ENCODE assay signal across 8 cellular contexts in genomic region chr10:103153302-103153759, GRCh38. TPM values are rescaled to one million over a fixed set of nuclear protein-coding genes. Genes with fewer than 3 reads are reported as not detected.
A peak's percentile ranks its signal among the peaks of the same experiment; 100 is the strongest.
DNase-seq lines count a peak whose midpoint lies in the region; ATAC-seq, FAIRE-seq and TF ChIP-seq lines count a peak whose summit lies in the region.

No MANE protein-coding gene starts in this region.

- H3K4me3 ChIP-seq in colonic mucosa, result no peak overlapping the region
- peak overlapping the region; percentile 57 to 73 (median 59) for H3K4me3 ChIP-seq in HepG2 (replicated peaks in 1 of 3; ENCODE audit: insufficient read depth in 1 of 3, low read depth in 2 of 3, low read length in 3 of 3)

- no TSS peak for BruUV-seq in HepG2 (replicated peaks; lab: Mats Ljungman, UMichigan)

- TF ChIP-seq EP300 in HepG2 (IDR thresholded peaks at IDR 0.05; ENCODE audit: low read depth in 2 of 2, low read length in 2 of 2), result peak in 1 of 2 experiments; percentile 59; a peak in 1 of 4 replicates
- no peak for TF ChIP-seq EP300 in HepG2 (CRISPR knock-in tag; IDR thresholded peaks at IDR 0.05; ENCODE audit: borderline replicate concordance)

- no peaks in the 10 kb centered on the region for H4K20me1 ChIP-seq in HepG2 (ENCODE audit: insufficient read depth, low read length)

- POLR2A ChIA-PET in HepG2 (lab: Yijun Ruan, JAX), result interaction anchor here (0.7 to 3.3 kb wide), 8 partner anchors 10 to 284 kb away, joined by 3 to 28 read pairs (median 6); partner anchors contain the start of genes AS3MT, CNNM2 and NT5C2

- DNase-seq in NCI-H146 (lab: John Stamatoyannopoulos, UW) (peak; percentile 17), colonic mucosa (no peak), HepG2 (ENCODE audit: low spot score) (peak; percentile 51), substantia nigra (lab: John Stamatoyannopoulos, UW) (peak in 20 of 49 donors; percentile 2 to 54 (median 10)), GM20000 (ENCODE audit: low spot score) (no peak), NCI-H2107 treated with DMSO at 0.1 percent for 48 hours (lab: John Stamatoyannopoulos, UW; ENCODE audit: unreplicated experiment) (no peak), HTR-8/SVneo (ENCODE audit: insufficient read length, low spot score) (no peak)
- DNase-seq in stimulated activated CD4-positive, alpha-beta T cell treated with anti-CD3 and anti-CD28 coated beads, Interleukin-1b, Interleukin-23, amount 100 ng/mL, for 48 hours, result no peak

- intact Hi-C loops in colonic mucosa (cut with DNase I) (no loop called here), HepG2 (cut with micrococcal nuclease; ENCODE audit: unreplicated experiment) (loop anchor here (2.0 to 5.0 kb wide), 2 partner anchors 39 to 41 kb away; partner anchors contain the start of gene NT5C2)

- peak overlapping the region; percentile 33 for H3K27ac ChIP-seq in colonic mucosa
- peak overlapping the region; percentile 78 for H3K27ac ChIP-seq in HepG2 (ENCODE audit: extremely low read length, insufficient read depth, low read length)
- H3K27ac ChIP-seq in substantia nigra (ENCODE audit: low read depth, low read length, poor library complexity, severe bottlenecking), result peak overlapping the region; percentile 72

- TF ChIP-seq CTCF in colonic mucosa (IDR thresholded peaks at IDR 0.05) (no peak), HepG2 (CRISPR knock-in tag; IDR thresholded peaks at IDR 0.05) (no peak), GM20000 (IDR thresholded peaks at IDR 0.05; ENCODE audit: extremely low read depth, missing control alignments) (no peak)

- H3K9me3 ChIP-seq in colonic mucosa (no peaks in the 10 kb centered on the region), HepG2 (ENCODE audit: low read length) (no peaks in the 10 kb centered on the region)

- H3K4me1 ChIP-seq in colonic mucosa, result no peaks in the 10 kb centered on the region
- peaks cover 73% of the 10 kb centered on the region for H3K4me1 ChIP-seq in HepG2 (ENCODE audit: insufficient read depth, low read length)

- H3K79me2 ChIP-seq in HepG2 (ENCODE audit: insufficient read depth, low read length), result peaks cover 55% of the 10 kb centered on the region

- H3K9ac ChIP-seq in colonic mucosa (ENCODE audit: low read depth in 2 of 2, low read length in 2 of 2) (no peak overlapping the region), HepG2 (ENCODE audit: insufficient read depth, low read depth, low read length) (peak overlapping the region; percentile 72)

- peak; percentile 71 for ATAC-seq in HepG2

- no peaks in the 10 kb centered on the region for H3K36me3 ChIP-seq in colonic mucosa
- H3K36me3 ChIP-seq in HepG2 (replicated peaks in 1 of 2; ENCODE audit: control insufficient read depth in 1 of 2, insufficient read depth in 2 of 2, low read length in 2 of 2), result 0 out of 5 replicates have a peak, but pooled peaks cover 0 to 6% of the 10 kb centered on the region in 2 experiments

- 8% methylated on average over 4 of the region's 4 CpGs for WGBS in HepG2 (ENCODE audit: low lambda C conversion rate)

- CTCF ChIA-PET in HepG2 (lab: Yijun Ruan, JAX; ENCODE audit: low intra/inter-chr PET ratio, low total read pairs), result no interaction called here

- peak overlapping the region; percentile 72 for H3K4me2 ChIP-seq in HepG2 (ENCODE audit: low read depth, low read length)

- no peak overlapping the region for H2AFZ ChIP-seq in HepG2 (ENCODE audit: low read length)

- FAIRE-seq in HepG2 (lab: Jason Lieb, UNC) (peak; percentile 67), HTR-8/SVneo (lab: Jason Lieb, UNC) (no peak)

- H3K27me3 ChIP-seq in colonic mucosa, result no peaks in the 10 kb centered on the region
- no peaks in the 10 kb centered on the region for H3K27me3 ChIP-seq in HepG2 (ENCODE audit: control insufficient read depth in 1 of 2, insufficient read depth in 2 of 2, low read length in 2 of 2)

- in situ Hi-C loops in HepG2 (cut with HindIII; ENCODE audit: extremely low pct_ligation_motif_present, low pct_unique_long_range_greater_than_20kb), result no loop called here

- no peak for TF ChIP-seq RAD21 in HepG2 (CRISPR knock-in tag; IDR thresholded peaks at IDR 0.05)

- TF ChIP-seq POLR2A in HepG2 (IDR thresholded peaks at IDR 0.05; ENCODE audit: insufficient read depth in 1 of 2, low read depth in 2 of 2, low read length in 2 of 2), result no peak

TF ChIP-seq in HepG2, 621 proteins besides CTCF, POLR2A, EP300 and RAD21 (continues in another document):
- TF ChIP-seq POGK (CRISPR knock-in tag; conservative IDR thresholded peaks at IDR 0.05) (0 out of 2 replicates have a peak, but pooled peaks have one; percentile 23), GATAD2A (CRISPR knock-in tag; IDR thresholded peaks at IDR 0.05) (peak; percentile 18), ZSCAN22 (CRISPR knock-in tag; IDR thresholded peaks at IDR 0.05) (0 out of 2 replicates have a peak, but pooled peaks have one; percentile 33), ZSCAN29 (CRISPR knock-in tag; conservative IDR thresholded peaks at IDR 0.05) (peak; percentile 50; the same call in 1 of the 2 replicates), FOXJ3 (CRISPR knock-in tag; IDR thresholded peaks at IDR 0.05; ENCODE audit: borderline replicate concordance) (peak; percentile 17; the same call in 1 of the 2 replicates), MIER3 (CRISPR knock-in tag; IDR thresholded peaks at IDR 0.05; ENCODE audit: borderline replicate concordance) (peak; percentile 22; the same call in 1 of the 2 replicates), LCORL (IDR thresholded peaks at IDR 0.05) (no peak), LCORL (CRISPR knock-in tag; IDR thresholded peaks at IDR 0.05) (0 out of 2 replicates have a peak, but pooled peaks have one; percentile 46), POLR2G (IDR thresholded peaks at IDR 0.05; ENCODE audit: low read depth, low read length) (0 out of 2 replicates have a peak, but pooled peaks have one; percentile 35), FOXK1 (CRISPR knock-in tag; IDR thresholded peaks at IDR 0.05; ENCODE audit: borderline replicate concordance, low read depth) (0 out of 2 replicates have a peak, but pooled peaks have one; percentile 9), NCOA2 (CRISPR knock-in tag; IDR thresholded peaks at IDR 0.05) (peak; percentile 60), TBX2 (CRISPR knock-in tag; IDR thresholded peaks at IDR 0.05; ENCODE audit: borderline replicate concordance) (no peak), POGZ (CRISPR knock-in tag; IDR thresholded peaks at IDR 0.05) (0 out of 2 replicates have a peak, but pooled peaks have one; percentile 28), FOXA3 (CRISPR knock-in tag; IDR thresholded peaks at IDR 0.05) (peak; percentile 48)
- TF ChIP-seq, protein P1, sequence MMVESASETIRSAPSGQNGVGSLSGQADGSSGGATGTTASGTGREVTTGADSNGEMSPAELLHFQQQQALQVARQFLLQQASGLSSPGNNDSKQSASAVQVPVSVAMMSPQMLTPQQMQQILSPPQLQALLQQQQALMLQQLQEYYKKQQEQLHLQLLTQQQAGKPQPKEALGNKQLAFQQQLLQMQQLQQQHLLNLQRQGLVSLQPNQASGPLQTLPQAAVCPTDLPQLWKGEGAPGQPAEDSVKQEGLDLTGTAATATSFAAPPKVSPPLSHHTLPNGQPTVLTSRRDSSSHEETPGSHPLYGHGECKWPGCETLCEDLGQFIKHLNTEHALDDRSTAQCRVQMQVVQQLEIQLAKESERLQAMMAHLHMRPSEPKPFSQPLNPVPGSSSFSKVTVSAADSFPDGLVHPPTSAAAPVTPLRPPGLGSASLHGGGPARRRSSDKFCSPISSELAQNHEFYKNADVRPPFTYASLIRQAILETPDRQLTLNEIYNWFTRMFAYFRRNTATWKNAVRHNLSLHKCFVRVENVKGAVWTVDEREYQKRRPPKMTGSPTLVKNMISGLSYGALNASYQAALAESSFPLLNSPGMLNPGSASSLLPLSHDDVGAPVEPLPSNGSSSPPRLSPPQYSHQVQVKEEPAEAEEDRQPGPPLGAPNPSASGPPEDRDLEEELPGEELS (CRISPR knock-in tag; IDR thresholded peaks at IDR 0.05), result peak; percentile 72

RNA-seq across cellular contexts. Expression of gene NT5C2, which starts 39.7 kb away (rescaled TPM):
- 10 to 100 TPM; 59.6 to 89.5 TPM for total RNA-seq in colonic mucosa
- total RNA-seq in HepG2 (2016; rRNA removed; fragmentation: Illumina TruSeq; extraction: Trizol), result 40.6 and 51.5 TPM in 2 replicates
- total RNA-seq in HepG2 (2016; cell fraction: cytosol; rRNA removed; fragmentation: Illumina TruSeq; extraction: Trizol; ENCODE audit: low read depth), result 14.0 and 14.6 TPM in 2 replicates
- total RNA-seq in HepG2 (2016; cell fraction: insoluble cytoplasmic fraction; rRNA removed; fragmentation: Illumina TruSeq; extraction: Trizol), result 41.6 and 53.9 TPM in 2 replicates
- 20.7 and 21.7 TPM in 2 replicates for total RNA-seq in HepG2 (2016; cell fraction: membrane; rRNA removed; fragmentation: Illumina TruSeq; extraction: Trizol)
- total RNA-seq in HepG2 (2016; cell fraction: nucleus; rRNA removed; fragmentation: Illumina TruSeq; extraction: Trizol), result 45.1 and 47.6 TPM in 2 replicates
- polyA plus RNA-seq in HepG2 (2011; rRNA removed), result 53.3 and 55.2 TPM in 2 replicates
- 31.0 and 44.8 TPM in 2 replicates for polyA plus RNA-seq in HepG2 (2011; cell fraction: cytosol; rRNA removed)
- polyA plus RNA-seq in HepG2 (2011; cell fraction: nucleus; rRNA removed), result 26.5 and 38.0 TPM in 2 replicates
- 47.1 and 62.0 TPM in 2 replicates for polyA plus RNA-seq in HepG2 (2012)
- polyA plus RNA-seq in HepG2 (2016; cell fraction: cytosol; fragmentation: Illumina TruSeq; extraction: Trizol; ENCODE audit: low read depth), result 4.3 and 4.4 TPM in 2 replicates
- 49.2 and 49.9 TPM in 2 replicates for polyA plus RNA-seq in HepG2 (2016; cell fraction: insoluble cytoplasmic fraction; fragmentation: Illumina TruSeq; extraction: Trizol; ENCODE audit: low read depth)
- polyA plus RNA-seq in HepG2 (2016; cell fraction: membrane; fragmentation: Illumina TruSeq; extraction: Trizol; ENCODE audit: low read depth), result 12.7 and 13.5 TPM in 2 replicates
- polyA plus RNA-seq in HepG2 (2016; cell fraction: nucleus; fragmentation: Illumina TruSeq; extraction: Trizol; ENCODE audit: insufficient read depth, low read depth), result 51.3 and 57.2 TPM in 2 replicates
- 48.0 and 50.4 TPM in 2 replicates for polyA minus RNA-seq in HepG2 (2011; rRNA and poly(A)+ RNA removed; ENCODE audit: low replicate concordance)
- 38.7 and 41.0 TPM in 2 replicates for polyA minus RNA-seq in HepG2 (2011; cell fraction: cytosol; rRNA and poly(A)+ RNA removed)
- polyA minus RNA-seq in HepG2 (2011; cell fraction: nucleus; rRNA and poly(A)+ RNA removed), result 71.3 and 106 TPM in 2 replicates

Comparison
In these comparisons a context has a peak if more than half of its experiments do, and no peak if none do; other contexts are left out.
1. DNase-seq: peak in NCI-H146 (single experiment) and HepG2 (single experiment); none in colonic mucosa (single experiment), GM20000 (single experiment), stimulated activated CD4-positive, alpha-beta T cell treated with anti-CD3 and anti-CD28 coated beads, Interleukin-1b, Interleukin-23, amount 100 ng/mL, for 48 hours (single experiment), NCI-H2107 treated with DMSO at 0.1 percent for 48 hours (single experiment) and HTR-8/SVneo (single experiment).
2. Peak in every context shown above with its lines, with median percentiles within 50 percentile points of each other: H3K27ac ChIP-seq.